Comparison of ENCODE assay signal across 1 cellular context in genomic region chr12:18446245-18446644, GRCh38.
TF ChIP-seq lines count a peak whose summit lies in the region.

No MANE protein-coding gene starts in this region.

TF ChIP-seq in WTC11, 78 proteins besides CTCF, POLR2A, EP300 and RAD21:
- TF ChIP-seq AFF4 (CRISPR knock-in tag; IDR thresholded peaks at IDR 0.05; ENCODE audit: borderline replicate concordance) (no peak), NR1H2 (CRISPR knock-in tag; IDR thresholded peaks at IDR 0.05) (no peak), SP1 (CRISPR knock-in tag; conservative IDR thresholded peaks at IDR 0.05) (no peak), ATF6 (CRISPR knock-in tag; IDR thresholded peaks at IDR 0.05) (no peak), PREB (CRISPR knock-in tag; IDR thresholded peaks at IDR 0.05; ENCODE audit: borderline replicate concordance) (no peak), PRDM15 (CRISPR knock-in tag; IDR thresholded peaks at IDR 0.05) (no peak), ZNF416 (CRISPR knock-in tag; IDR thresholded peaks at IDR 0.05) (no peak), CREM (CRISPR knock-in tag; IDR thresholded peaks at IDR 0.05) (no peak), ZMAT4 (CRISPR knock-in tag; IDR thresholded peaks at IDR 0.05) (no peak), ZNF423 (CRISPR knock-in tag; IDR thresholded peaks at IDR 0.05) (no peak), IRF1 (CRISPR knock-in tag; IDR thresholded peaks at IDR 0.05) (no peak)
